Comparison of ENCODE assay signal across 12 cellular contexts in genomic region chr10:133277993-133278576, GRCh38. TPM values are rescaled to one million over a fixed set of nuclear protein-coding genes. Genes with fewer than 3 reads are reported as not detected.
A peak's percentile ranks its signal among the peaks of the same experiment; 100 is the strongest.
DNase-seq lines count a peak whose midpoint lies in the region; ATAC-seq, FAIRE-seq and TF ChIP-seq lines count a peak whose summit lies in the region.
"Had no signal": no experiment of that assay in that cellular context is flagged by ENCODE, and none has a peak within 500 bp of the region (broad histone marks: within the 10 kb centered on the region; RNA-seq: fewer than 3 reads in every experiment).

No MANE protein-coding gene starts in this region.

- intact Hi-C loops in left ventricle myocardium inferior (cut with micrococcal nuclease): no loop called here
- intact Hi-C loops in activated B cell treated with CpG ODN at 0.5 μM for 24 hours (cut with micrococcal nuclease): loop anchor here (5.0 kb wide), 1 partner anchor 706 kb away; no protein-coding TSS in a partner anchor

- H3K27ac Mint-ChIP-seq in activated B cell treated with CpG ODN at 0.5 μM for 24 hours (peak overlapping the region; percentile 80), type B pancreatic cell (peak overlapping the region; percentile 98)
- H3K27ac Mint-ChIP-seq: neural progenitor cell had no signal

- H3K4me1 Mint-ChIP-seq in activated B cell treated with CpG ODN at 0.5 μM for 24 hours (peaks cover 38% of the 10 kb centered on the region), type B pancreatic cell (ENCODE audit: unreplicated experiment) (peaks cover 8% of the 10 kb centered on the region)

- H3K9me3 Mint-ChIP-seq in activated B cell treated with CpG ODN at 0.5 μM for 24 hours (no peaks in the 10 kb centered on the region), type B pancreatic cell (no peaks in the 10 kb centered on the region)
- H3K9me3 Mint-ChIP-seq: neural progenitor cell had no signal

- H3K36me3 Mint-ChIP-seq in activated B cell treated with CpG ODN at 0.5 μM for 24 hours (ENCODE audit: low read depth) (peaks cover 31% of the 10 kb centered on the region), type B pancreatic cell (no peaks in the 10 kb centered on the region)

- H3K36me3 ChIP-seq in cardiac muscle cell (peaks cover 9% of the 10 kb centered on the region), left ventricle myocardium inferior (peaks cover 42% of the 10 kb centered on the region), keratinocyte (ENCODE audit: control insufficient read depth in 2 of 2, extremely low read depth in 1 of 2, insufficient read depth in 2 of 2, low read length in 2 of 2) (peaks cover 16 to 30% of the 10 kb centered on the region in 2 experiments)
- H3K36me3 ChIP-seq: neural progenitor cell had no signal

- H3K9me3 ChIP-seq in cardiac muscle cell (ENCODE audit: low read depth) (no peaks in the 10 kb centered on the region), left ventricle myocardium inferior (replicated peaks) (no peaks in the 10 kb centered on the region), keratinocyte (ENCODE audit: control insufficient read depth, low read depth, low read length) (no peaks in the 10 kb centered on the region)
- H3K9me3 ChIP-seq: BE2C had no signal

- H3K4me3 ChIP-seq in cardiac muscle cell: no peak overlapping the region
- H3K4me3 ChIP-seq in left ventricle myocardium inferior: no peak overlapping the region
- H3K4me3 ChIP-seq in keratinocyte (ENCODE audit: control insufficient read depth in 2 of 3, extremely low read depth in 1 of 3, insufficient read depth in 2 of 3, low read depth in 1 of 3, low read length in 3 of 3): peak overlapping the region in 2 of 3 experiments; percentile 18 to 31
- H3K4me3 ChIP-seq: neural progenitor cell had no signal

- no peak for FAIRE-seq in keratinocyte (lab: Jason Lieb, UNC)
- FAIRE-seq: bronchial epithelial cell had no signal

- peak overlapping the region; percentile 65 for H3K9ac ChIP-seq in keratinocyte (ENCODE audit: control insufficient read depth, extremely low read depth, insufficient read depth, low read length)
- H3K9ac ChIP-seq: neural progenitor cell had no signal

- H3K4me3 Mint-ChIP-seq in activated B cell treated with CpG ODN at 0.5 μM for 24 hours: peak overlapping the region; percentile 76
- peak overlapping the region; percentile 84 for H3K4me3 Mint-ChIP-seq in type B pancreatic cell
- H3K4me3 Mint-ChIP-seq: neural progenitor cell had no signal

- no peak for TF ChIP-seq CTCF in cardiac muscle cell (IDR thresholded peaks at IDR 0.05; ENCODE audit: low read depth, low read length)
- TF ChIP-seq CTCF in left ventricle myocardium inferior (IDR thresholded peaks at IDR 0.05; ENCODE audit: borderline replicate concordance): no peak
- TF ChIP-seq CTCF in activated B cell treated with CpG ODN at 0.5 μM for 24 hours (IDR thresholded peaks at IDR 0.05): no peak
- TF ChIP-seq CTCF in keratinocyte (optimal IDR thresholded peaks at IDR 0.05 in 1 of 3, IDR thresholded peaks at IDR 0.05 in 1 of 3, conservative IDR thresholded peaks at IDR 0.05 in 1 of 3; ENCODE audit: extremely low read depth in 1 of 3, insufficient read depth in 2 of 3, low read length in 3 of 3): no peak
- TF ChIP-seq CTCF in type B pancreatic cell (conservative IDR thresholded peaks at IDR 0.05): no peak

- H3K27me3 ChIP-seq in cardiac muscle cell: peaks cover 9% of the 10 kb centered on the region
- peaks cover 39% of the 10 kb centered on the region for H3K27me3 ChIP-seq in left ventricle myocardium inferior (ENCODE audit: low read depth)
- H3K27me3 ChIP-seq in keratinocyte (ENCODE audit: control insufficient read depth, extremely low read depth, insufficient read depth, low read length): no peaks in the 10 kb centered on the region

- no peak for DNase-seq in cardiac muscle cell (ENCODE audit: low read depth in 1 of 2, low spot score in 1 of 2)
- no peak for DNase-seq in left ventricle myocardium inferior
- DNase-seq in activated B cell treated with CpG ODN at 0.5 μM for 24 hours: no peak
- DNase-seq in keratinocyte (ENCODE audit: low read depth, low spot score): no peak
- no peak for DNase-seq in type B pancreatic cell (ENCODE audit: extremely low spot score, unreplicated experiment)
- DNase-seq in NCI-H2227 (lab: John Stamatoyannopoulos, UW; ENCODE audit: unreplicated experiment): no peak

- H3K27ac ChIP-seq in cardiac muscle cell (peak overlapping the region; percentile 48), left ventricle myocardium inferior (replicated peaks) (no peak overlapping the region), keratinocyte (ENCODE audit: control insufficient read depth, insufficient read depth, low read length) (peak overlapping the region; percentile 82)
- H3K27ac ChIP-seq: neural progenitor cell had no signal

- peaks cover 31% of the 10 kb centered on the region for H3K79me2 ChIP-seq in keratinocyte (ENCODE audit: control insufficient read depth, insufficient read depth, low read length)

- H3K4me1 ChIP-seq in cardiac muscle cell (ENCODE audit: low read depth): peaks cover 35% of the 10 kb centered on the region
- H3K4me1 ChIP-seq in left ventricle myocardium inferior: peaks cover 14% of the 10 kb centered on the region
- H3K4me1 ChIP-seq in keratinocyte (ENCODE audit: control insufficient read depth, extremely low read depth, insufficient read depth, low read length): peaks cover 37% of the 10 kb centered on the region

- peak overlapping the region; percentile 86 for H3K4me2 ChIP-seq in keratinocyte (ENCODE audit: control insufficient read depth, extremely low read depth, insufficient read depth, low read depth, low read length)
- H3K4me2 ChIP-seq: neural progenitor cell had no signal

- no peaks in the 10 kb centered on the region for H4K20me1 ChIP-seq in keratinocyte (ENCODE audit: control insufficient read depth, extremely low read depth, insufficient read depth, low read length)

- no peak for ATAC-seq in activated B cell treated with CpG ODN at 0.5 μM for 24 hours (ENCODE audit: low read depth)
- no peak for ATAC-seq in HG03432 (IDR thresholded peaks at IDR 0.05; ENCODE audit: unreplicated experiment)
- no peak for ATAC-seq in GM19395 (IDR thresholded peaks at IDR 0.05; ENCODE audit: unreplicated experiment)

- POLR2A ChIA-PET in activated B cell treated with CpG ODN at 0.5 μM for 24 hours (lab: Charles Lee): interaction anchor here (0.7 to 1.2 kb wide), 3 partner anchors 15 to 113 kb away, joined by 3 to 5 read pairs (median 3); no protein-coding TSS in a partner anchor

- dilution Hi-C loops in keratinocyte (cut with MboI; ENCODE audit: extremely low pct_ligation_motif_present, low sequenced_read_pairs): no loop called here

- no peak overlapping the region for H2AFZ ChIP-seq in keratinocyte (ENCODE audit: control insufficient read depth, low read length)
- H2AFZ ChIP-seq: neural progenitor cell had no signal

- H3K27me3 Mint-ChIP-seq in activated B cell treated with CpG ODN at 0.5 μM for 24 hours (no peaks in the 10 kb centered on the region), type B pancreatic cell (peaks cover 3% of the 10 kb centered on the region)

- no peaks in the 10 kb centered on the region for H3K9me1 ChIP-seq in keratinocyte (ENCODE audit: control insufficient read depth, extremely low read depth, insufficient read depth, low read length)

- CTCF ChIA-PET in activated B cell treated with CpG ODN at 0.5 μM for 24 hours (lab: Charles Lee): interaction anchor here (1.3 to 5.0 kb wide), 3 partner anchors 20 to 134 kb away, joined by 4 to 26 read pairs (median 6); no protein-coding TSS in a partner anchor

RNA-seq across cellular contexts. Expression of gene ADAM8, which starts 1.4 kb away (rescaled TPM):
- 2.8 and 6.9 TPM in 2 replicates for total RNA-seq in cardiac muscle cell
- 2.3 and 3.7 TPM in 2 replicates for polyA plus RNA-seq in cardiac muscle cell
- 1.4 TPM for total RNA-seq in left ventricle myocardium inferior
- 137 and 152 TPM in 2 replicates for total RNA-seq in activated B cell treated with CpG ODN at 0.5 μM for 24 hours
- 24.9 to 55.4 TPM (median 42.0 TPM) in 3 replicates for polyA plus RNA-seq in keratinocyte
- polyA plus RNA-seq in keratinocyte (2011; ENCODE audit: low read depth): 7.8 TPM
- polyA plus RNA-seq in keratinocyte (2011; cell fraction: cytosol; rRNA removed): 11.9 and 24.8 TPM in 2 replicates
- polyA plus RNA-seq in keratinocyte (2011; cell fraction: nucleus; rRNA removed): 109 and 146 TPM in 2 replicates
- polyA plus RNA-seq in keratinocyte (2012; ENCODE audit: low replicate concordance): 16.9 and 79.9 TPM in 2 replicates
- polyA minus RNA-seq in keratinocyte: 29.4 to 137 TPM (median 55.5 TPM) in 3 replicates
- polyA minus RNA-seq in keratinocyte (2011; cell fraction: cytosol; rRNA and poly(A)+ RNA removed): 57.0 TPM
- polyA minus RNA-seq in keratinocyte (2011; cell fraction: nucleus; rRNA and poly(A)+ RNA removed): 109 and 137 TPM in 2 replicates
- 6.2 and 7.1 TPM in 2 replicates for total RNA-seq in type B pancreatic cell (ENCODE audit: low replicate concordance)

RNA-seq across cellular contexts. Expression of gene TUBGCP2, which starts 30.6 kb away (rescaled TPM):
- total RNA-seq in cardiac muscle cell: 70.2 and 70.8 TPM in 2 replicates
- 52.3 and 62.4 TPM in 2 replicates for polyA plus RNA-seq in cardiac muscle cell
- 38.9 TPM for total RNA-seq in left ventricle myocardium inferior
- total RNA-seq in activated B cell treated with CpG ODN at 0.5 μM for 24 hours: 58.6 and 66.7 TPM in 2 replicates
- polyA plus RNA-seq in keratinocyte: 38.0 to 55.8 TPM (median 48.2 TPM) in 3 replicates
- polyA plus RNA-seq in keratinocyte (2011; ENCODE audit: low read depth): 18.0 TPM
- 40.3 and 41.4 TPM in 2 replicates for polyA plus RNA-seq in keratinocyte (2011; cell fraction: cytosol; rRNA removed)
- 58.3 and 61.5 TPM in 2 replicates for polyA plus RNA-seq in keratinocyte (2011; cell fraction: nucleus; rRNA removed)
- 33.3 and 56.3 TPM in 2 replicates for polyA plus RNA-seq in keratinocyte (2012; ENCODE audit: low replicate concordance)
- 55.2 to 61.1 TPM (median 59.1 TPM) in 3 replicates for polyA minus RNA-seq in keratinocyte
- 64.1 TPM for polyA minus RNA-seq in keratinocyte (2011; cell fraction: cytosol; rRNA and poly(A)+ RNA removed)
- polyA minus RNA-seq in keratinocyte (2011; cell fraction: nucleus; rRNA and poly(A)+ RNA removed): 35.8 and 45.1 TPM in 2 replicates
- total RNA-seq in type B pancreatic cell (ENCODE audit: low replicate concordance): 57.9 and 58.6 TPM in 2 replicates

RNA-seq across cellular contexts. Expression of gene ZNF511, which starts 30.6 kb away (rescaled TPM):
- 53.7 and 67.1 TPM in 2 replicates for total RNA-seq in cardiac muscle cell
- polyA plus RNA-seq in cardiac muscle cell: 116 and 150 TPM in 2 replicates
- total RNA-seq in left ventricle myocardium inferior: 40.5 TPM
- total RNA-seq in activated B cell treated with CpG ODN at 0.5 μM for 24 hours: 56.7 and 58.2 TPM in 2 replicates
- 15.3 to 22.0 TPM (median 20.2 TPM) in 3 replicates for polyA plus RNA-seq in keratinocyte
- polyA plus RNA-seq in keratinocyte (2011; ENCODE audit: low read depth): 13.8 TPM
- polyA plus RNA-seq in keratinocyte (2011; cell fraction: cytosol; rRNA removed): 11.8 and 12.5 TPM in 2 replicates
- polyA plus RNA-seq in keratinocyte (2011; cell fraction: nucleus; rRNA removed): 7.4 and 8.4 TPM in 2 replicates
- polyA plus RNA-seq in keratinocyte (2012; ENCODE audit: low replicate concordance): 8.7 and 29.5 TPM in 2 replicates
- 11.4 to 25.4 TPM (median 11.7 TPM) in 3 replicates for polyA minus RNA-seq in keratinocyte
- 15.0 TPM for polyA minus RNA-seq in keratinocyte (2011; cell fraction: cytosol; rRNA and poly(A)+ RNA removed)
- 2.8 and 3.7 TPM in 2 replicates for polyA minus RNA-seq in keratinocyte (2011; cell fraction: nucleus; rRNA and poly(A)+ RNA removed)
- 39.7 and 51.9 TPM in 2 replicates for total RNA-seq in type B pancreatic cell (ENCODE audit: low replicate concordance)

RNA-seq across cellular contexts. Expression of gene VENTX, which starts 40.4 kb away (rescaled TPM):
- total RNA-seq in cardiac muscle cell: not detected in 2 replicates
- polyA plus RNA-seq in cardiac muscle cell: not detected in 2 replicates
- 0.33 TPM for total RNA-seq in left ventricle myocardium inferior
- 0.13 TPM in 1 of 2 replicates, not detected in the other for total RNA-seq in activated B cell treated with CpG ODN at 0.5 μM for 24 hours
- not detected in 3 replicates for polyA plus RNA-seq in keratinocyte
- polyA plus RNA-seq in keratinocyte (2011; ENCODE audit: low read depth): not detected
- polyA plus RNA-seq in keratinocyte (2011; cell fraction: cytosol; rRNA removed): not detected in 2 replicates
- not detected in 2 replicates for polyA plus RNA-seq in keratinocyte (2011; cell fraction: nucleus; rRNA removed)
- polyA plus RNA-seq in keratinocyte (2012; ENCODE audit: low replicate concordance): not detected in 2 replicates
- not detected in 3 replicates for polyA minus RNA-seq in keratinocyte
- not detected for polyA minus RNA-seq in keratinocyte (2011; cell fraction: cytosol; rRNA and poly(A)+ RNA removed)
- not detected in 2 replicates for polyA minus RNA-seq in keratinocyte (2011; cell fraction: nucleus; rRNA and poly(A)+ RNA removed)
- not detected in 2 replicates for total RNA-seq in type B pancreatic cell (ENCODE audit: low replicate concordance)
- total RNA-seq: bronchial epithelial cell, H4 had no signal

RNA-seq across cellular contexts. Expression of gene UTF1, which starts 48.1 kb away (rescaled TPM):
- total RNA-seq in cardiac muscle cell (not detected in 2 replicates), left ventricle myocardium inferior (not detected), activated B cell treated with CpG ODN at 0.5 μM for 24 hours (not detected in 2 replicates), type B pancreatic cell (ENCODE audit: low replicate concordance) (not detected in 2 replicates)
- polyA plus RNA-seq in cardiac muscle cell (not detected in 2 replicates), keratinocyte (not detected in 3 replicates)
- polyA plus RNA-seq in keratinocyte (2011; ENCODE audit: low read depth): not detected
- polyA plus RNA-seq in keratinocyte (2011; cell fraction: cytosol; rRNA removed): not detected in 2 replicates
- polyA plus RNA-seq in keratinocyte (2011; cell fraction: nucleus; rRNA removed): not detected in 2 replicates
- not detected in 2 replicates for polyA plus RNA-seq in keratinocyte (2012; ENCODE audit: low replicate concordance)
- polyA minus RNA-seq in keratinocyte: not detected in 3 replicates
- polyA minus RNA-seq in keratinocyte (2011; cell fraction: cytosol; rRNA and poly(A)+ RNA removed): not detected
- polyA minus RNA-seq in keratinocyte (2011; cell fraction: nucleus; rRNA and poly(A)+ RNA removed): not detected in 2 replicates
- total RNA-seq: bronchial epithelial cell, H4 had no signal

Comparison
In these comparisons a context has a peak if more than half of its experiments do, and no peak if none do; other contexts are left out.
1. H3K4me3 ChIP-seq: peak in keratinocyte (2 of 3); none in cardiac muscle cell (single experiment) and left ventricle myocardium inferior (single experiment).
2. RNA of gene ADAM8, which starts 1.4 kb away (total RNA-seq): 137 to 152 TPM in activated B cell treated with CpG ODN at 0.5 μM for 24 hours; 2.8 to 6.9 TPM in cardiac muscle cell, 6.2 to 7.1 TPM in type B pancreatic cell and 1.4 TPM in left ventricle myocardium inferior (single experiment); every median in the first group is over 10 times any median in the second.